Comparison of ENCODE assay signal across 34 cellular contexts in the genomic region with DNA sequence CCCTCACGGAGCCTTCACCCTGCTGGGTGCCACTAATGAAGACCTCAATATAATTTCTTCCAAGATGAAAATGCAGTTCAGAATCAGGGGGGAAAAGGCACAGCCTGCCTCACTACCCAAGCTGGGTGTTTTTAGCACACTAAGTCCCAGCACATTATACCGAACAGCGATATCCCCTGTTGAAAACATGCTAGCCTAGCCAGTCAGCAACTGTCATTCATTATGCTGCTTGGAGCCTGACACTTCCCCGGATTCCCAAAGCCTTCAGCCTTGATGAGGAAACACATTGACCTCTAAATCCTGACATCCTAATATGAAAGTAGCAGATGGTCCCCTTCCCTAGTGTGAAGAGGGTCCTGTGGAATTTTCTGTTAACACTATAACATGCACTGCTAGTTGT. TPM values are rescaled to one million over a fixed set of nuclear protein-coding genes. Genes with fewer than 3 reads are reported as not detected.
DNase-seq lines count a peak whose midpoint lies in the region; ATAC-seq, FAIRE-seq and TF ChIP-seq lines count a peak whose summit lies in the region.
"Had no signal": no experiment of that assay in that cellular context is flagged by ENCODE, and none has a peak within 500 bp of the region (broad histone marks: within the 10 kb centered on the region; RNA-seq: fewer than 3 reads in every experiment).

No MANE protein-coding gene starts in this region.

- BruUV-seq in HepG2 (replicated peaks; lab: Mats Ljungman, UMichigan), result no TSS peak

- no peak overlapping the region for H3K23ac ChIP-seq in mesenchymal stem cell (ENCODE audit: low read length in 2 of 2)

- no peak for TF ChIP-seq EP300 in HepG2 (IDR thresholded peaks at IDR 0.05; ENCODE audit: low read depth in 2 of 2, low read length in 2 of 2)
- TF ChIP-seq EP300 in HepG2 (CRISPR knock-in tag; IDR thresholded peaks at IDR 0.05; ENCODE audit: borderline replicate concordance), result no peak

- H3K9me3 ChIP-seq in HepG2 (ENCODE audit: low read length) (no peaks in the 10 kb centered on the region), right lobe of liver (no peaks in the 10 kb centered on the region), mesenchymal stem cell (ENCODE audit: control insufficient read depth, low read length) (no peaks in the 10 kb centered on the region), smooth muscle cell (replicated peaks; ENCODE audit: low read depth) (no peaks in the 10 kb centered on the region)
- H3K9me3 ChIP-seq: ovary, spleen, tibial artery had no signal

- H3K36me3 ChIP-seq in HepG2 (replicated peaks in 1 of 2; ENCODE audit: control insufficient read depth in 1 of 2, insufficient read depth in 2 of 2, low read length in 2 of 2) (peaks cover 0 to 31% of the 10 kb centered on the region in 2 experiments; a peak in 3 of 5 replicates), right lobe of liver (no peaks in the 10 kb centered on the region), mesenchymal stem cell (ENCODE audit: control insufficient read depth in 1 of 2, insufficient read depth in 2 of 2, low read depth in 1 of 2, low read length in 2 of 2) (no peaks in the 10 kb centered on the region), smooth muscle cell (ENCODE audit: low read depth) (no peaks in the 10 kb centered on the region)
- H3K36me3 ChIP-seq: ovary, spleen, tibial artery had no signal

- no peak overlapping the region for H3K4me2 ChIP-seq in HepG2 (ENCODE audit: low read depth, low read length)
- H3K4me2 ChIP-seq in mesenchymal stem cell (ENCODE audit: low read length, poor library complexity, severe bottlenecking), result no peak overlapping the region
- H3K4me2 ChIP-seq in smooth muscle cell, result no peak overlapping the region

- H2AK5ac ChIP-seq in mesenchymal stem cell (ENCODE audit: low read length, severe bottlenecking), result no peak overlapping the region

- CTCF ChIA-PET in HepG2 (lab: Yijun Ruan, JAX; ENCODE audit: low intra/inter-chr PET ratio, low total read pairs), result no interaction called here

- no peak overlapping the region for H3K27ac ChIP-seq in HepG2 (ENCODE audit: extremely low read length, insufficient read depth, low read length)
- H3K27ac ChIP-seq in right lobe of liver, result no peak overlapping the region
- H3K27ac ChIP-seq in mesenchymal stem cell (ENCODE audit: low read length, poor library complexity, severe bottlenecking), result no peak overlapping the region
- H3K27ac ChIP-seq in smooth muscle cell (ENCODE audit: low read depth), result no peak overlapping the region
- H3K27ac ChIP-seq: ovary, spleen, tibial artery had no signal

- H4K20me1 ChIP-seq in HepG2 (ENCODE audit: insufficient read depth, low read length) (no peaks in the 10 kb centered on the region), smooth muscle cell (ENCODE audit: low read depth) (no peaks in the 10 kb centered on the region)

- H2BK120ac ChIP-seq in mesenchymal stem cell (ENCODE audit: low read depth, low read length), result no peak overlapping the region

- no peaks in the 10 kb centered on the region for H3K9me3 Mint-ChIP-seq in type B pancreatic cell
- H3K9me3 Mint-ChIP-seq: activated CD4-positive, alpha-beta T cell treated with anti-CD3 and anti-CD28 coated beads, Interleukin-2, amount 10 ng/mL, durations not matched to agents 24 days and 14 days; activated naive CD4-positive, alpha-beta T cell treated with anti-CD3 and anti-CD28 coated beads, Interleukin-2, amount 50 U/mL, for 72 hours; CD4-positive, alpha-beta T cell had no signal

- intact Hi-C loops in HepG2 (cut with micrococcal nuclease; ENCODE audit: unreplicated experiment), result loop anchor here (10.0 kb wide), 1 partner anchor 389 kb away; no protein-coding TSS in a partner anchor
- intact Hi-C loops in right lobe of liver (cut with DNase I), result loop anchor here in 1 of 2 donors (10.0 kb wide), 1 partner anchor 151 kb away; no protein-coding TSS in a partner anchor

- no peak overlapping the region for H3K27ac Mint-ChIP-seq in type B pancreatic cell
- H3K27ac Mint-ChIP-seq: activated CD4-positive, alpha-beta T cell treated with anti-CD3 and anti-CD28 coated beads, Interleukin-2, amount 10 ng/mL, durations not matched to agents 24 days and 14 days; activated naive CD4-positive, alpha-beta T cell treated with anti-CD3 and anti-CD28 coated beads, Interleukin-2, amount 50 U/mL, for 72 hours; CD4-positive, alpha-beta T cell; natural killer cell had no signal

- TF ChIP-seq POLR2A in HepG2 (IDR thresholded peaks at IDR 0.05; ENCODE audit: insufficient read depth in 1 of 2, low read depth in 2 of 2, low read length in 2 of 2) (no peak), right lobe of liver (IDR thresholded peaks at IDR 0.05) (no peak)

- no peak overlapping the region for H2BK15ac ChIP-seq in mesenchymal stem cell (ENCODE audit: low read depth, poor library complexity, severe bottlenecking)

- ATAC-seq in HepG2, result no peak
- no peak for ATAC-seq in right lobe of liver
- ATAC-seq: activated naive CD4-positive, alpha-beta T cell treated with anti-CD3 and anti-CD28 coated beads, Interleukin-2, amount 50 U/mL, for 72 hours; esophagus mucosa; natural killer cell; Panc1 had no signal

- H3K4me3 ChIP-seq in HepG2 (replicated peaks in 1 of 3; ENCODE audit: insufficient read depth in 1 of 3, low read depth in 2 of 3, low read length in 3 of 3), result no peak overlapping the region
- no peak overlapping the region for H3K4me3 ChIP-seq in right lobe of liver
- H3K4me3 ChIP-seq in mesenchymal stem cell (ENCODE audit: insufficient read depth in 1 of 2, low read depth in 1 of 2, low read length in 2 of 2), result no peak overlapping the region
- H3K4me3 ChIP-seq in smooth muscle cell, result no peak overlapping the region
- H3K4me3 ChIP-seq: ovary, spleen, tibial artery had no signal

- H3K27me3 ChIP-seq in HepG2 (ENCODE audit: control insufficient read depth in 1 of 2, insufficient read depth in 2 of 2, low read length in 2 of 2) (no peaks in the 10 kb centered on the region), right lobe of liver (no peaks in the 10 kb centered on the region), mesenchymal stem cell (ENCODE audit: control insufficient read depth in 1 of 2, insufficient read depth in 1 of 2, low read length in 2 of 2) (no peaks in the 10 kb centered on the region), smooth muscle cell (ENCODE audit: low read depth) (no peaks in the 10 kb centered on the region)
- H3K27me3 ChIP-seq: ovary, spleen, tibial artery had no signal

- H3K4me1 ChIP-seq in HepG2 (ENCODE audit: insufficient read depth, low read length) (no peaks in the 10 kb centered on the region), right lobe of liver (peaks cover 0 to under 1% (median 0%) of the 10 kb centered on the region in 4 donors), mesenchymal stem cell (ENCODE audit: control insufficient read depth, insufficient read depth, low read depth, low read length) (no peaks in the 10 kb centered on the region), smooth muscle cell (ENCODE audit: low read depth) (no peaks in the 10 kb centered on the region)

- peaks cover 3% of the 10 kb centered on the region for H3K36me3 Mint-ChIP-seq in type B pancreatic cell
- H3K36me3 Mint-ChIP-seq: activated naive CD4-positive, alpha-beta T cell treated with anti-CD3 and anti-CD28 coated beads, Interleukin-2, amount 50 U/mL, for 72 hours; natural killer cell had no signal

- TF ChIP-seq RAD21 in HepG2 (CRISPR knock-in tag; IDR thresholded peaks at IDR 0.05), result no peak

- peak overlapping the region; percentile 72 for H4K91ac ChIP-seq in mesenchymal stem cell (ENCODE audit: low read length)

- WGBS in HepG2 (ENCODE audit: low lambda C conversion rate), result 100% methylated on average over 3 of the region's 4 CpGs
- WGBS in right lobe of liver (ENCODE audit: insufficient coverage, low coverage, low lambda C conversion rate, missing lambda C conversion rate), result 52% methylated on average over 2 of the region's 4 CpGs
- 75% methylated on average over 4 of the region's 4 CpGs for WGBS in mesenchymal stem cell
- 72% methylated on average over 4 of the region's 4 CpGs for WGBS in smooth muscle cell (ENCODE audit: low lambda C conversion rate)

- H3K18ac ChIP-seq in mesenchymal stem cell (ENCODE audit: low read depth in 1 of 2, low read length in 2 of 2), result peak overlapping the region; percentile 31 to 55

- POLR2A ChIA-PET in HepG2 (lab: Yijun Ruan, JAX), result no interaction called here

- no peak overlapping the region for H2BK5ac ChIP-seq in mesenchymal stem cell (ENCODE audit: low read depth, low read length, poor library complexity, severe bottlenecking)

- H2BK12ac ChIP-seq in mesenchymal stem cell (ENCODE audit: low read length in 2 of 2), result no peak overlapping the region

- in situ Hi-C loops in HepG2 (cut with HindIII; ENCODE audit: extremely low pct_ligation_motif_present, low pct_unique_long_range_greater_than_20kb), result loop anchor here (10.0 kb wide), 1 partner anchor 371 kb away; no protein-coding TSS in a partner anchor

- no peak for DNase-seq in HepG2 (ENCODE audit: low spot score)
- no peak for DNase-seq in right lobe of liver
- DNase-seq in cerebellar cortex (ENCODE audit: low spot score), result peak; percentile 33
- DNase-seq in mesenchymal stem cell, result no peak
- no peak for DNase-seq in type B pancreatic cell (ENCODE audit: extremely low spot score, unreplicated experiment)
- no peak for DNase-seq in smooth muscle cell (lab: John Stamatoyannopoulos, UW; ENCODE audit: unreplicated experiment)
- no peak for DNase-seq in NCI-H187 treated with DMSO at 0.1 percent for 48 hours (lab: John Stamatoyannopoulos, UW)
- no peak for DNase-seq in NCI-H2196 treated with DMSO at 0.1 percent for 48 hours (lab: John Stamatoyannopoulos, UW; ENCODE audit: unreplicated experiment)
- DNase-seq: activated CD4-positive, alpha-beta T cell treated with anti-CD3 and anti-CD28 coated beads, Interleukin-2, amount 10 ng/mL, durations not matched to agents 24 days and 14 days; activated effector memory CD4-positive, alpha-beta T cell treated with Interleukin-2 at 50 U/mL for 16 hours; activated T-cell treated with anti-CD3 and anti-CD28 coated beads, Interleukin-2, amount 50 U/mL, for 1 hour; AML-193; anterior cingulate cortex; CD4-positive, alpha-beta T cell; cortex of kidney; GOT3; KBM-7; natural killer cell; NCI-H1105; NCI-H2029 treated with DMSO at 0.1 percent for 48 hours; NCI-H526 treated with DMSO at 0.1 percent for 48 hours; ovary; SHP77 treated with DMSO at 0.1 percent for 48 hours; spleen; stimulated activated CD4-positive, alpha-beta T cell treated with anti-CD3 and anti-CD28 coated beads, Interleukin-2, amount 100 ng/mL, for 48 hours; SW 1271; T1000; tibial artery had no signal

- no peak overlapping the region for H3K14ac ChIP-seq in mesenchymal stem cell (ENCODE audit: low read length in 2 of 2)

- H3K9ac ChIP-seq in HepG2 (ENCODE audit: insufficient read depth, low read depth, low read length), result no peak overlapping the region
- H3K9ac ChIP-seq in mesenchymal stem cell (ENCODE audit: low read length), result no peak overlapping the region
- H3K9ac ChIP-seq in smooth muscle cell (ENCODE audit: low read depth), result no peak overlapping the region

- FAIRE-seq in HepG2 (lab: Jason Lieb, UNC), result no peak
- FAIRE-seq: A204.1, HTR-8/SVneo, islet of Langerhans had no signal

- H3K79me1 ChIP-seq in mesenchymal stem cell (replicated peaks; ENCODE audit: low read length, poor library complexity, severe bottlenecking), result no peaks in the 10 kb centered on the region

- H4K8ac ChIP-seq in mesenchymal stem cell (ENCODE audit: low read length), result peak overlapping the region; percentile 57

- TF ChIP-seq CTCF in HepG2 (CRISPR knock-in tag; IDR thresholded peaks at IDR 0.05), result no peak
- TF ChIP-seq CTCF in right lobe of liver (IDR thresholded peaks at IDR 0.05), result no peak
- TF ChIP-seq CTCF in type B pancreatic cell (conservative IDR thresholded peaks at IDR 0.05), result no peak
- no peak for TF ChIP-seq CTCF in smooth muscle cell (IDR thresholded peaks at IDR 0.05; ENCODE audit: borderline replicate concordance, insufficient read depth, poor library complexity, severe bottlenecking)

- H3K27me3 Mint-ChIP-seq in type B pancreatic cell, result no peaks in the 10 kb centered on the region
- H3K27me3 Mint-ChIP-seq: activated CD4-positive, alpha-beta T cell treated with anti-CD3 and anti-CD28 coated beads, Interleukin-2, amount 10 ng/mL, durations not matched to agents 24 days and 14 days; CD4-positive, alpha-beta T cell had no signal

- H3K4ac ChIP-seq in mesenchymal stem cell (ENCODE audit: low read depth in 1 of 2, low read length in 2 of 2), result no peak overlapping the region

- H3K79me2 ChIP-seq in HepG2 (ENCODE audit: insufficient read depth, low read length) (peaks cover 2% of the 10 kb centered on the region), smooth muscle cell (ENCODE audit: low read depth) (no peaks in the 10 kb centered on the region)

- H3F3A ChIP-seq in smooth muscle cell (ENCODE audit: low read depth), result peaks cover 7% of the 10 kb centered on the region

- H3K4me1 Mint-ChIP-seq in type B pancreatic cell (ENCODE audit: unreplicated experiment), result peaks cover 37% of the 10 kb centered on the region
- H3K4me1 Mint-ChIP-seq: activated CD4-positive, alpha-beta T cell treated with anti-CD3 and anti-CD28 coated beads, Interleukin-2, amount 10 ng/mL, durations not matched to agents 24 days and 14 days; natural killer cell had no signal

- H2AFZ ChIP-seq in HepG2 (ENCODE audit: low read length) (no peak overlapping the region), mesenchymal stem cell (ENCODE audit: low read depth, low read length) (no peak overlapping the region), smooth muscle cell (ENCODE audit: low read depth) (no peak overlapping the region)

- peak overlapping the region; percentile 24 for H3K4me3 Mint-ChIP-seq in type B pancreatic cell
- H3K4me3 Mint-ChIP-seq: activated CD4-positive, alpha-beta T cell treated with anti-CD3 and anti-CD28 coated beads, Interleukin-2, amount 10 ng/mL, durations not matched to agents 24 days and 14 days; CD4-positive, alpha-beta T cell; natural killer cell had no signal

RNA-seq across cellular contexts. Expression of gene SLC7A11, which starts 55.9 kb away (rescaled TPM):
- total RNA-seq in HepG2 (2016; rRNA removed; fragmentation: Illumina TruSeq; extraction: Trizol) (11.9 and 15.7 TPM in 2 replicates), right lobe of liver (1 to 10 TPM in 2 of 6 experiments, under 1 TPM in 3, not detected in 1; 0.02 to 1.8 (median 0.35) TPM), type B pancreatic cell (ENCODE audit: low replicate concordance) (6.3 and 13.7 TPM in 2 replicates), smooth muscle cell (10.2 and 13.9 TPM in 2 replicates)
- total RNA-seq in HepG2 (2016; cell fraction: cytosol; rRNA removed; fragmentation: Illumina TruSeq; extraction: Trizol; ENCODE audit: low read depth), result 1.5 and 2.6 TPM in 2 replicates
- total RNA-seq in HepG2 (2016; cell fraction: insoluble cytoplasmic fraction; rRNA removed; fragmentation: Illumina TruSeq; extraction: Trizol), result 13.1 and 14.5 TPM in 2 replicates
- 4.0 and 5.0 TPM in 2 replicates for total RNA-seq in HepG2 (2016; cell fraction: membrane; rRNA removed; fragmentation: Illumina TruSeq; extraction: Trizol)
- 21.1 and 22.8 TPM in 2 replicates for total RNA-seq in HepG2 (2016; cell fraction: nucleus; rRNA removed; fragmentation: Illumina TruSeq; extraction: Trizol)
- polyA plus RNA-seq in HepG2 (2011; rRNA removed) (15.9 and 17.5 TPM in 2 replicates), smooth muscle cell (1.1 and 2.0 TPM in 2 replicates)
- polyA plus RNA-seq in HepG2 (2011; cell fraction: cytosol; rRNA removed), result 5.6 and 9.4 TPM in 2 replicates
- 9.2 and 14.7 TPM in 2 replicates for polyA plus RNA-seq in HepG2 (2011; cell fraction: nucleus; rRNA removed)
- polyA plus RNA-seq in HepG2 (2012), result 20.4 and 31.0 TPM in 2 replicates
- 0.35 and 0.42 TPM in 2 replicates for polyA plus RNA-seq in HepG2 (2016; cell fraction: cytosol; fragmentation: Illumina TruSeq; extraction: Trizol; ENCODE audit: low read depth)
- 5.6 and 6.9 TPM in 2 replicates for polyA plus RNA-seq in HepG2 (2016; cell fraction: insoluble cytoplasmic fraction; fragmentation: Illumina TruSeq; extraction: Trizol; ENCODE audit: low read depth)
- polyA plus RNA-seq in HepG2 (2016; cell fraction: membrane; fragmentation: Illumina TruSeq; extraction: Trizol; ENCODE audit: low read depth), result 0.86 and 0.94 TPM in 2 replicates
- polyA plus RNA-seq in HepG2 (2016; cell fraction: nucleus; fragmentation: Illumina TruSeq; extraction: Trizol; ENCODE audit: insufficient read depth, low read depth), result 16.0 and 16.6 TPM in 2 replicates
- 95.4 and 149 TPM in 2 replicates for polyA minus RNA-seq in HepG2 (2011; rRNA and poly(A)+ RNA removed; ENCODE audit: low replicate concordance)
- polyA minus RNA-seq in HepG2 (2011; cell fraction: cytosol; rRNA and poly(A)+ RNA removed), result 28.0 and 41.2 TPM in 2 replicates
- polyA minus RNA-seq in HepG2 (2011; cell fraction: nucleus; rRNA and poly(A)+ RNA removed), result 82.7 and 97.5 TPM in 2 replicates
- polyA plus RNA-seq in mesenchymal stem cell (2013, experiment 1 of 2), result 27.4 TPM
- 27.6 TPM for polyA plus RNA-seq in mesenchymal stem cell (2013, experiment 2 of 2)
